Comparison of ENCODE assay signal across 8 cellular contexts in the genomic region with DNA sequence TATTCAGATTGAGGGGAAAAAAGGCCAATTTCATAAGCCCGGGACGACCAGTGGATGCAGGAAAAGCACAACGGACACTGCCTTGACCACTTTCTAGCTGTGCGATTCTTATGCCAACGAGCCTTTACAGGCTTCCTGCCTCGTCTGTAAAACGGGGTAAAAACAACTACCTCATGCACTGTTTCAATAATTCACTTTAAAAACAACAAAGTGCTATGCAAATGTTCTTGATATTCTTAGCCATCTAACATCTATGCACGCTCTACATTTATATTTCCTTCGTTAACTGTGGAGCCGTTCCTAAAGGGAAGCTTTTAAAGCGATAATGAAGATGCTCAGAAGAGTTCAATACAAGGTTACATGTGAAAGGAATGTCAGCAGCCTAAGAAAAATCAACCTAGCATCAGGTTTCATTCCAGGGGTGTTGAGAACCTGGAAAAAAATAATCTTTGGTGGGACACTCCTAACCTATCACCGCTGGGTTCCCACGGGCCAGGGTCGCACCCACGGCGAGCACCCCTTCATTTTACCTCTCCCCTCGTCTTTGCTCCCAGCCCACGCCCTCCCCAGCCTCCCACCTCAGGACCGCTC. TPM values are rescaled to one million over a fixed set of nuclear protein-coding genes. Genes with fewer than 3 reads are reported as not detected.
DNase-seq lines count a peak whose midpoint lies in the region; ATAC-seq, FAIRE-seq and TF ChIP-seq lines count a peak whose summit lies in the region.

No MANE protein-coding gene starts in this region.

- H3K27ac Mint-ChIP-seq in neural progenitor cell, result peak overlapping the region; percentile 85

- POLR2A ChIA-PET in RWPE1 (lab: Yijun Ruan, JAX; ENCODE audit: low non-redundant PET) (interaction anchor here (0.6 kb wide), 1 partner anchor 207 kb away, joined by 3 read pairs; no protein-coding TSS in a partner anchor), endothelial cell of umbilical vein (lab: Charles Lee) (interaction anchor here (1.3 kb wide), 1 partner anchor 12 kb away, joined by 6 read pairs; no protein-coding TSS in a partner anchor)

- ATAC-seq in GM19438 (IDR thresholded peaks at IDR 0.05; ENCODE audit: low read depth, unreplicated experiment), result peak; percentile 2
- ATAC-seq in GM18519 (IDR thresholded peaks at IDR 0.05; ENCODE audit: low FRiP score, unreplicated experiment), result no peak
- no peak for ATAC-seq in HG02678 (IDR thresholded peaks at IDR 0.05; ENCODE audit: unreplicated experiment)

- H3K36me3 ChIP-seq in BE2C (no peaks in the 10 kb centered on the region; the same call in 1 of the 2 replicates), endothelial cell of umbilical vein (ENCODE audit: control insufficient read depth in 2 of 2, extremely low read depth in 1 of 2, insufficient read depth in 2 of 2, low read length in 2 of 2) (no peaks in the 10 kb centered on the region), neural progenitor cell (no peaks in the 10 kb centered on the region)

- peak overlapping the region; percentile 86 for H3K4me2 ChIP-seq in endothelial cell of umbilical vein (ENCODE audit: insufficient read depth, low read length)
- peak overlapping the region; percentile 85 for H3K4me2 ChIP-seq in neural progenitor cell

- H3K4me1 ChIP-seq in BE2C, result no peaks in the 10 kb centered on the region
- peaks cover 19% of the 10 kb centered on the region for H3K4me1 ChIP-seq in endothelial cell of umbilical vein (ENCODE audit: control insufficient read depth, extremely low read depth, insufficient read depth, low read length)
- peaks cover 19% of the 10 kb centered on the region for H3K4me1 ChIP-seq in neural progenitor cell

- no peaks in the 10 kb centered on the region for H3K9me3 Mint-ChIP-seq in neural progenitor cell

- no peak for TF ChIP-seq POLR2A in endothelial cell of umbilical vein (IDR thresholded peaks at IDR 0.05; ENCODE audit: low read depth, low read length)

- CTCF ChIA-PET in RWPE1 (lab: Yijun Ruan, JAX) (interaction anchor here (0.6 to 1.0 kb wide), 5 partner anchors 19 to 1013 kb away, joined by 3 to 6 read pairs (median 4); no protein-coding TSS in a partner anchor), endothelial cell of umbilical vein (lab: Charles Lee) (interaction anchor here (0.6 to 3.6 kb wide), 11 partner anchors 9 to 336 kb away, joined by 3 to 33 read pairs (median 7); a partner anchor contains a TSS)

- dilution Hi-C loops in endothelial cell of umbilical vein (cut with MboI; ENCODE audit: extremely low pct_ligation_motif_present, low sequenced_read_pairs), result no loop called here

- FAIRE-seq in endothelial cell of umbilical vein (lab: Jason Lieb, UNC), result no peak

- intact Hi-C loops in endothelial cell of umbilical vein (cut with micrococcal nuclease), result loop anchor here (1.0 to 10.0 kb wide), 8 partner anchors 12 to 619 kb away; a partner anchor contains a TSS

- BruUV-seq in endothelial cell of umbilical vein (replicated peaks; lab: Mats Ljungman, UMichigan), result TSS peak; percentile 42

- H3K27me3 ChIP-seq in BE2C (no peaks in the 10 kb centered on the region), endothelial cell of umbilical vein (ENCODE audit: control insufficient read depth in 2 of 2, insufficient read depth in 2 of 2, low read length in 2 of 2) (no peaks in the 10 kb centered on the region), neural progenitor cell (peaks cover 16% of the 10 kb centered on the region)

- H4K20me1 ChIP-seq in endothelial cell of umbilical vein (replicated peaks; ENCODE audit: control insufficient read depth, extremely low read depth, insufficient read depth, low read length) (no peaks in the 10 kb centered on the region), neural progenitor cell (ENCODE audit: low read depth) (no peaks in the 10 kb centered on the region)

- no peaks in the 10 kb centered on the region for H3K9me1 ChIP-seq in endothelial cell of umbilical vein (replicated peaks; ENCODE audit: control insufficient read depth, extremely low read depth, insufficient read depth, low read length)

- no peak for DNase-seq in BE2C
- no peak for DNase-seq in RWPE1 (ENCODE audit: low spot score)
- peak; percentile 73 for DNase-seq in endothelial cell of umbilical vein (ENCODE audit: low read depth, low spot score)
- peak; percentile 15 for DNase-seq in neural progenitor cell (ENCODE audit: low spot score)
- DNase-seq in stimulated activated CD4-positive, alpha-beta T cell treated with anti-CD3 and anti-CD28 coated beads, Interleukin-2, amount 100 ng/mL, for 48 hours, result no peak

- peak overlapping the region; percentile 90 for H3K4me3 Mint-ChIP-seq in neural progenitor cell

- peaks cover under 1% of the 10 kb centered on the region for H3K27me3 Mint-ChIP-seq in neural progenitor cell (ENCODE audit: insufficient read depth, low read depth)

- H3K4me1 Mint-ChIP-seq in neural progenitor cell, result peaks cover 26% of the 10 kb centered on the region

- H3K79me2 ChIP-seq in endothelial cell of umbilical vein (ENCODE audit: control insufficient read depth, insufficient read depth, low read length) (no peaks in the 10 kb centered on the region), neural progenitor cell (ENCODE audit: low read depth) (peaks cover 27% of the 10 kb centered on the region)

- peak overlapping the region; percentile 97 for H3K27ac ChIP-seq in RWPE1
- peak overlapping the region; percentile 88 for H3K27ac ChIP-seq in endothelial cell of umbilical vein (ENCODE audit: insufficient read depth, low read depth, low read length)
- H3K27ac ChIP-seq in neural progenitor cell, result peak overlapping the region; percentile 94

- H3K9me3 ChIP-seq in BE2C (no peaks in the 10 kb centered on the region), endothelial cell of umbilical vein (replicated peaks; ENCODE audit: control insufficient read depth, insufficient read depth, low read length) (no peaks in the 10 kb centered on the region), neural progenitor cell (ENCODE audit: low read depth) (no peaks in the 10 kb centered on the region)

- H2AFZ ChIP-seq in endothelial cell of umbilical vein (ENCODE audit: low read depth, low read length) (peak overlapping the region; percentile 53), neural progenitor cell (replicated peaks) (peak overlapping the region; percentile 86)

- no peaks in the 10 kb centered on the region for H3K36me3 Mint-ChIP-seq in neural progenitor cell

- peaks cover 32% of the 10 kb centered on the region for H3F3A ChIP-seq in neural progenitor cell (ENCODE audit: low read depth)

- peak overlapping the region; percentile 89 for H3K9ac ChIP-seq in endothelial cell of umbilical vein (replicated peaks; ENCODE audit: extremely low read depth, insufficient read depth, low read length)
- peak overlapping the region; percentile 22 for H3K9ac ChIP-seq in neural progenitor cell

- no peak for TF ChIP-seq CTCF in BE2C (IDR thresholded peaks at IDR 0.05; ENCODE audit: low read depth, low read length)
- TF ChIP-seq CTCF in RWPE1 (conservative IDR thresholded peaks at IDR 0.05; ENCODE audit: low read depth), result 0 out of 2 replicates have a peak, but pooled peaks have one; percentile 10
- no peak for TF ChIP-seq CTCF in endothelial cell of umbilical vein (IDR thresholded peaks at IDR 0.05; ENCODE audit: extremely low read depth in 1 of 2, insufficient read depth in 1 of 2, low read depth in 1 of 2, low read length in 2 of 2)
- no peak for TF ChIP-seq CTCF in neural progenitor cell (IDR thresholded peaks at IDR 0.05)

- H3K4me3 ChIP-seq in BE2C (ENCODE audit: low read depth, low read length), result peak overlapping the region; percentile 74
- H3K4me3 ChIP-seq in endothelial cell of umbilical vein (replicated peaks in 1 of 3; ENCODE audit: insufficient read depth in 1 of 3, low read depth in 1 of 3, low read length in 3 of 3), result peak overlapping the region; percentile 44 to 96 (median 80)
- peak overlapping the region; percentile 82 for H3K4me3 ChIP-seq in neural progenitor cell

TF ChIP-seq in endothelial cell of umbilical vein, 7 proteins besides CTCF, POLR2A, EP300 and RAD21:
- TF ChIP-seq FOS (IDR thresholded peaks at IDR 0.05; ENCODE audit: borderline replicate concordance, insufficient read depth, low read length) (no peak), GATA2 (IDR thresholded peaks at IDR 0.05; ENCODE audit: insufficient read depth, insufficient read length, low read depth, low read length) (no peak), POLR2AphosphoS5 (IDR thresholded peaks at IDR 0.05; ENCODE audit: insufficient read depth, low read depth, low read length) (no peak), MYC (IDR thresholded peaks at IDR 0.05; ENCODE audit: low read depth, low read length) (no peak), JUN (IDR thresholded peaks at IDR 0.05; ENCODE audit: borderline replicate concordance, insufficient read depth, insufficient read length, low read depth) (no peak), EZH2 (IDR thresholded peaks at IDR 0.05; ENCODE audit: borderline replicate concordance, low read depth, low read length, severe bottlenecking) (no peak)
- TF ChIP-seq, protein P1, sequence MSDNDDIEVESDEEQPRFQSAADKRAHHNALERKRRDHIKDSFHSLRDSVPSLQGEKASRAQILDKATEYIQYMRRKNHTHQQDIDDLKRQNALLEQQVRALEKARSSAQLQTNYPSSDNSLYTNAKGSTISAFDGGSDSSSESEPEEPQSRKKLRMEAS (IDR thresholded peaks at IDR 0.05; ENCODE audit: insufficient read depth, insufficient read length), result no peak
TF ChIP-seq in endothelial cell of umbilical vein: peak in this region for 0.

RNA-seq across cellular contexts. Expression of a gene that starts 1.0 kb away (rescaled TPM):
- polyA plus RNA-seq in BE2C (2012; ENCODE audit: insufficient read depth, insufficient read length, low read depth), result 9.6 TPM
- total RNA-seq in endothelial cell of umbilical vein, result 24.8 and 25.8 TPM in 2 replicates
- 17.0 and 17.2 TPM in 2 replicates for polyA plus RNA-seq in endothelial cell of umbilical vein
- 16.2 and 17.1 TPM in 2 replicates for polyA plus RNA-seq in endothelial cell of umbilical vein (2011; cell fraction: cytosol; rRNA removed)
- 7.3 and 8.8 TPM in 2 replicates for polyA plus RNA-seq in endothelial cell of umbilical vein (2011; cell fraction: nucleus; rRNA removed)
- polyA plus RNA-seq in endothelial cell of umbilical vein (2012), result 8.9 and 12.7 TPM in 2 replicates
- 28.5 and 29.6 TPM in 2 replicates for polyA minus RNA-seq in endothelial cell of umbilical vein
- polyA minus RNA-seq in endothelial cell of umbilical vein (2011; cell fraction: cytosol; rRNA and poly(A)+ RNA removed), result 7.8 TPM
- polyA minus RNA-seq in endothelial cell of umbilical vein (2011; cell fraction: nucleus; rRNA and poly(A)+ RNA removed), result 16.0 and 19.8 TPM in 2 replicates
- total RNA-seq in neural progenitor cell (ENCODE audit: low replicate concordance), result 15.3 and 19.2 TPM in 2 replicates

Comparison
In these comparisons a context has a peak if more than half of its experiments do, and no peak if none do; other contexts are left out.
1. DNase-seq: peak in endothelial cell of umbilical vein (single experiment) and neural progenitor cell (single experiment); none in BE2C (single experiment), RWPE1 (single experiment) and stimulated activated CD4-positive, alpha-beta T cell treated with anti-CD3 and anti-CD28 coated beads, Interleukin-2, amount 100 ng/mL, for 48 hours (0 of 2).
2. Peak in every context shown above with its lines, with median percentiles within 50 percentile points of each other: H3K4me3 ChIP-seq and H3K27ac ChIP-seq.